In genomic region chr1:151287767-151288500, GRCh38 we compare ENCODE assay signal across 21 cellular contexts. TPM values are rescaled to one million over a fixed set of nuclear protein-coding genes. Genes with fewer than 3 reads are reported as not detected.
DNase-seq lines count a peak whose midpoint lies in the region; ATAC-seq, FAIRE-seq and TF ChIP-seq lines count a peak whose summit lies in the region.
"Had no signal": no experiment of that assay in that cellular context is flagged by ENCODE, and none has a peak within 500 bp of the region (broad histone marks: within the 10 kb centered on the region; RNA-seq: fewer than 3 reads in every experiment).

No MANE protein-coding gene starts in this region.

- H3K36me3 Mint-ChIP-seq in activated B cell treated with CpG ODN at 0.5 μM for 24 hours (ENCODE audit: low read depth) (peaks cover 78% of the 10 kb centered on the region), natural killer cell (no peaks in the 10 kb centered on the region)
- H3K36me3 Mint-ChIP-seq in activated naive CD4-positive, alpha-beta T cell treated with anti-CD3 and anti-CD28 coated beads for 36 hours (ENCODE audit: low read depth), result peaks cover 15% of the 10 kb centered on the region

- H3K27ac ChIP-seq in HepG2 (ENCODE audit: extremely low read length, insufficient read depth, low read length) (no peak overlapping the region), right lobe of liver (no peak overlapping the region)
- H3K27ac ChIP-seq: SJCRH30 had no signal

- POLR2A ChIA-PET in HepG2 (lab: Yijun Ruan, JAX), result no interaction called here
- POLR2A ChIA-PET in activated B cell treated with CpG ODN at 0.5 μM for 24 hours (lab: Charles Lee), result interaction anchor here (1.6 kb wide), 1 partner anchor 10 kb away, joined by 6 read pairs; no protein-coding TSS in a partner anchor

- H3K4me3 Mint-ChIP-seq in activated B cell treated with CpG ODN at 0.5 μM for 24 hours, result no peak overlapping the region
- H3K4me3 Mint-ChIP-seq in natural killer cell, result no peak overlapping the region
- H3K4me3 Mint-ChIP-seq in activated naive CD4-positive, alpha-beta T cell treated with anti-CD3 and anti-CD28 coated beads for 36 hours, result no peak overlapping the region
- H3K4me3 Mint-ChIP-seq: H9 had no signal

- no peak for DNase-seq in HepG2 (ENCODE audit: low spot score)
- DNase-seq in right lobe of liver, result no peak
- DNase-seq in activated B cell treated with CpG ODN at 0.5 μM for 24 hours, result no peak
- DNase-seq in natural killer cell, result no peak
- no peak for DNase-seq in activated CD4-positive, alpha-beta T cell treated with anti-CD3 and anti-CD28 coated beads, Interleukin-2, amount 50 U/mL, for 4 hours
- no peak for DNase-seq in activated naive CD4-positive, alpha-beta T cell treated with anti-CD3 and anti-CD28 coated beads for 36 hours
- DNase-seq: BE2C; Calu3; CD4-positive, alpha-beta memory T cell; DMS53; EL; H9; KBM-7; NCI-H1105 treated with DMSO at 0.1 percent for 48 hours; NCI-H1694 treated with DMSO at 0.1 percent for 48 hours; NCI-H510A; NCI-H82; RPMI8226; SJCRH30 had no signal

- H3K4me1 Mint-ChIP-seq in activated B cell treated with CpG ODN at 0.5 μM for 24 hours, result peaks cover 34% of the 10 kb centered on the region
- H3K4me1 Mint-ChIP-seq in natural killer cell, result peaks cover 60 to 65% of the 10 kb centered on the region in 2 donors
- H3K4me1 Mint-ChIP-seq in activated naive CD4-positive, alpha-beta T cell treated with anti-CD3 and anti-CD28 coated beads for 36 hours (ENCODE audit: low read depth), result peaks cover 34% of the 10 kb centered on the region

- peak overlapping the region; percentile 27 for H3K27ac Mint-ChIP-seq in activated B cell treated with CpG ODN at 0.5 μM for 24 hours
- peak overlapping the region; percentile 83 to 86 for H3K27ac Mint-ChIP-seq in natural killer cell
- H3K27ac Mint-ChIP-seq in activated naive CD4-positive, alpha-beta T cell treated with anti-CD3 and anti-CD28 coated beads for 36 hours, result no peak overlapping the region

- peaks cover 25% of the 10 kb centered on the region for H3K79me2 ChIP-seq in HepG2 (ENCODE audit: insufficient read depth, low read length)

- no peak overlapping the region for H2AFZ ChIP-seq in HepG2 (ENCODE audit: low read length)

- no peak overlapping the region for H3K4me2 ChIP-seq in HepG2 (ENCODE audit: low read depth, low read length)

- no TSS peak for BruUV-seq in HepG2 (replicated peaks; lab: Mats Ljungman, UMichigan)

- 88% methylated on average over 2 of the region's 22 CpGs for WGBS in HepG2 (ENCODE audit: low lambda C conversion rate)
- WGBS in right lobe of liver (ENCODE audit: insufficient coverage, low coverage, low lambda C conversion rate, missing lambda C conversion rate), result 88% methylated on average over 5 of the region's 22 CpGs

- H3K27me3 Mint-ChIP-seq in activated B cell treated with CpG ODN at 0.5 μM for 24 hours, result no peaks in the 10 kb centered on the region
- no peaks in the 10 kb centered on the region for H3K27me3 Mint-ChIP-seq in natural killer cell (ENCODE audit: low read depth in 2 of 2)
- H3K27me3 Mint-ChIP-seq in activated naive CD4-positive, alpha-beta T cell treated with anti-CD3 and anti-CD28 coated beads for 36 hours (ENCODE audit: low read depth), result no peaks in the 10 kb centered on the region
- H3K27me3 Mint-ChIP-seq: CD4-positive, alpha-beta memory T cell had no signal

- TF ChIP-seq POLR2A in HepG2 (IDR thresholded peaks at IDR 0.05; ENCODE audit: insufficient read depth in 1 of 2, low read depth in 2 of 2, low read length in 2 of 2) (no peak; a peak in 1 of 4 replicates), right lobe of liver (IDR thresholded peaks at IDR 0.05) (no peak)

- H3K27me3 ChIP-seq in HepG2 (ENCODE audit: control insufficient read depth in 1 of 2, insufficient read depth in 2 of 2, low read length in 2 of 2) (no peaks in the 10 kb centered on the region; a peak in 1 of 5 replicates), right lobe of liver (no peaks in the 10 kb centered on the region)
- H3K27me3 ChIP-seq: BE2C, SJCRH30 had no signal

- no peaks in the 10 kb centered on the region for H3K9me3 ChIP-seq in HepG2 (ENCODE audit: low read length)
- H3K9me3 ChIP-seq in right lobe of liver, result no peaks in the 10 kb centered on the region
- H3K9me3 ChIP-seq: BE2C, SJCRH30 had no signal

- H3K9ac ChIP-seq in HepG2 (ENCODE audit: insufficient read depth, low read depth, low read length), result no peak overlapping the region

- CTCF ChIA-PET in HepG2 (lab: Yijun Ruan, JAX; ENCODE audit: low intra/inter-chr PET ratio, low total read pairs) (no interaction called here), activated B cell treated with CpG ODN at 0.5 μM for 24 hours (lab: Charles Lee) (no interaction called here)
- CTCF ChIA-PET in activated naive CD4-positive, alpha-beta T cell treated with anti-CD3 and anti-CD28 coated beads for 36 hours (lab: Charles Lee), result no interaction called here

- no peaks in the 10 kb centered on the region for H3K9me3 Mint-ChIP-seq in activated B cell treated with CpG ODN at 0.5 μM for 24 hours
- H3K9me3 Mint-ChIP-seq in natural killer cell, result no peaks in the 10 kb centered on the region
- no peaks in the 10 kb centered on the region for H3K9me3 Mint-ChIP-seq in activated naive CD4-positive, alpha-beta T cell treated with anti-CD3 and anti-CD28 coated beads for 36 hours
- H3K9me3 Mint-ChIP-seq: H9 had no signal

- ATAC-seq in HepG2 (no peak), right lobe of liver (no peak), activated B cell treated with CpG ODN at 0.5 μM for 24 hours (ENCODE audit: low read depth) (no peak), natural killer cell (no peak), HG03097 (IDR thresholded peaks at IDR 0.05; ENCODE audit: low FRiP score, unreplicated experiment) (no peak), HG02642 (IDR thresholded peaks at IDR 0.05; ENCODE audit: poor library complexity, unreplicated experiment) (no peak)

- peaks cover 40 to 70% of the 10 kb centered on the region in 2 experiments for H3K36me3 ChIP-seq in HepG2 (replicated peaks in 1 of 2; ENCODE audit: control insufficient read depth in 1 of 2, insufficient read depth in 2 of 2, low read length in 2 of 2)
- peaks cover 0 to 51% (median 19%) of the 10 kb centered on the region in 4 donors for H3K36me3 ChIP-seq in right lobe of liver

- TF ChIP-seq EP300 in HepG2 (IDR thresholded peaks at IDR 0.05; ENCODE audit: low read depth in 2 of 2, low read length in 2 of 2) (no peak), HepG2 (CRISPR knock-in tag; IDR thresholded peaks at IDR 0.05; ENCODE audit: borderline replicate concordance) (no peak)

- TF ChIP-seq RAD21 in HepG2 (CRISPR knock-in tag; IDR thresholded peaks at IDR 0.05), result no peak

- peaks cover 13% of the 10 kb centered on the region; the same call in 1 of the 2 replicates for H4K20me1 ChIP-seq in HepG2 (ENCODE audit: insufficient read depth, low read length)

- intact Hi-C loops in HepG2 (cut with micrococcal nuclease; ENCODE audit: unreplicated experiment), result no loop called here
- intact Hi-C loops in right lobe of liver (cut with DNase I), result no loop called here
- intact Hi-C loops in activated B cell treated with CpG ODN at 0.5 μM for 24 hours (cut with micrococcal nuclease), result no loop called here
- intact Hi-C loops in natural killer cell (cut with micrococcal nuclease), result no loop called here
- intact Hi-C loops in activated naive CD4-positive, alpha-beta T cell treated with anti-CD3 and anti-CD28 coated beads for 36 hours (cut with micrococcal nuclease), result loop anchor here (10.0 kb wide), 1 partner anchor 327 kb away; the partner anchor contains the start of gene SNX27

- FAIRE-seq in HepG2 (lab: Jason Lieb, UNC), result no peak

- H3K4me3 ChIP-seq in HepG2 (replicated peaks in 1 of 3; ENCODE audit: insufficient read depth in 1 of 3, low read depth in 2 of 3, low read length in 3 of 3) (no peak overlapping the region), right lobe of liver (no peak overlapping the region)
- H3K4me3 ChIP-seq: SJCRH30 had no signal

- no peak for TF ChIP-seq CTCF in HepG2 (CRISPR knock-in tag; IDR thresholded peaks at IDR 0.05)
- no peak for TF ChIP-seq CTCF in right lobe of liver (IDR thresholded peaks at IDR 0.05)
- no peak for TF ChIP-seq CTCF in activated B cell treated with CpG ODN at 0.5 μM for 24 hours (IDR thresholded peaks at IDR 0.05)
- TF ChIP-seq CTCF in natural killer cell (IDR thresholded peaks at IDR 0.05), result no peak

- in situ Hi-C loops in HepG2 (cut with HindIII; ENCODE audit: extremely low pct_ligation_motif_present, low pct_unique_long_range_greater_than_20kb), result no loop called here

- H3K4me1 ChIP-seq in HepG2 (ENCODE audit: insufficient read depth, low read length), result peaks cover 16% of the 10 kb centered on the region
- peaks cover 0 to 7% (median 0%) of the 10 kb centered on the region in 4 donors for H3K4me1 ChIP-seq in right lobe of liver
- H3K4me1 ChIP-seq: BE2C, SJCRH30 had no signal

RNA-seq across cellular contexts. Expression of gene ZNF687, which starts 5.8 kb away (rescaled TPM):
- total RNA-seq in HepG2 (2016; rRNA removed; fragmentation: Illumina TruSeq; extraction: Trizol) (14.1 and 15.0 TPM in 2 replicates), right lobe of liver (10 to 100 TPM in 3 of 6 experiments, 1 to 10 TPM in 3; 7.6 to 14.2 (median 10.1) TPM), activated B cell treated with CpG ODN at 0.5 μM for 24 hours (38.8 and 40.3 TPM in 2 replicates), natural killer cell (10 to 100 TPM; 48.1 to 52.2 (median 48.6) TPM)
- total RNA-seq in HepG2 (2016; cell fraction: cytosol; rRNA removed; fragmentation: Illumina TruSeq; extraction: Trizol; ENCODE audit: low read depth), result 3.3 and 3.9 TPM in 2 replicates
- 13.7 and 14.2 TPM in 2 replicates for total RNA-seq in HepG2 (2016; cell fraction: insoluble cytoplasmic fraction; rRNA removed; fragmentation: Illumina TruSeq; extraction: Trizol)
- 6.1 and 7.4 TPM in 2 replicates for total RNA-seq in HepG2 (2016; cell fraction: membrane; rRNA removed; fragmentation: Illumina TruSeq; extraction: Trizol)
- 15.7 and 20.5 TPM in 2 replicates for total RNA-seq in HepG2 (2016; cell fraction: nucleus; rRNA removed; fragmentation: Illumina TruSeq; extraction: Trizol)
- polyA plus RNA-seq in HepG2 (2011; rRNA removed), result 16.5 and 24.5 TPM in 2 replicates
- 11.9 and 16.7 TPM in 2 replicates for polyA plus RNA-seq in HepG2 (2011; cell fraction: cytosol; rRNA removed)
- 55.2 and 58.3 TPM in 2 replicates for polyA plus RNA-seq in HepG2 (2011; cell fraction: nucleus; rRNA removed)
- 12.2 and 12.3 TPM in 2 replicates for polyA plus RNA-seq in HepG2 (2012)
- 0.57 and 1.1 TPM in 2 replicates for polyA plus RNA-seq in HepG2 (2016; cell fraction: cytosol; fragmentation: Illumina TruSeq; extraction: Trizol; ENCODE audit: low read depth)
- 9.8 and 13.6 TPM in 2 replicates for polyA plus RNA-seq in HepG2 (2016; cell fraction: insoluble cytoplasmic fraction; fragmentation: Illumina TruSeq; extraction: Trizol; ENCODE audit: low read depth)
- 2.3 and 2.5 TPM in 2 replicates for polyA plus RNA-seq in HepG2 (2016; cell fraction: membrane; fragmentation: Illumina TruSeq; extraction: Trizol; ENCODE audit: low read depth)
- polyA plus RNA-seq in HepG2 (2016; cell fraction: nucleus; fragmentation: Illumina TruSeq; extraction: Trizol; ENCODE audit: insufficient read depth, low read depth), result 22.9 and 24.3 TPM in 2 replicates
- 85.3 and 103 TPM in 2 replicates for polyA minus RNA-seq in HepG2 (2011; rRNA and poly(A)+ RNA removed; ENCODE audit: low replicate concordance)
- polyA minus RNA-seq in HepG2 (2011; cell fraction: cytosol; rRNA and poly(A)+ RNA removed), result 20.1 and 23.3 TPM in 2 replicates
- 44.4 and 49.6 TPM in 2 replicates for polyA minus RNA-seq in HepG2 (2011; cell fraction: nucleus; rRNA and poly(A)+ RNA removed)
- total RNA-seq in activated naive CD4-positive, alpha-beta T cell treated with anti-CD3 and anti-CD28 coated beads for 36 hours, result 10 to 100 TPM; 20.9 to 22.0 TPM

RNA-seq across cellular contexts. Expression of gene PSMD4, which starts 33.4 kb away (rescaled TPM):
- total RNA-seq in HepG2 (2016; rRNA removed; fragmentation: Illumina TruSeq; extraction: Trizol), result 243 and 320 TPM in 2 replicates
- 97.9 and 99.1 TPM in 2 replicates for total RNA-seq in HepG2 (2016; cell fraction: cytosol; rRNA removed; fragmentation: Illumina TruSeq; extraction: Trizol; ENCODE audit: low read depth)
- 248 and 329 TPM in 2 replicates for total RNA-seq in HepG2 (2016; cell fraction: insoluble cytoplasmic fraction; rRNA removed; fragmentation: Illumina TruSeq; extraction: Trizol)
- total RNA-seq in HepG2 (2016; cell fraction: membrane; rRNA removed; fragmentation: Illumina TruSeq; extraction: Trizol), result 108 and 110 TPM in 2 replicates
- 101 TPM in 2 replicates for total RNA-seq in HepG2 (2016; cell fraction: nucleus; rRNA removed; fragmentation: Illumina TruSeq; extraction: Trizol)
- 174 and 194 TPM in 2 replicates for polyA plus RNA-seq in HepG2 (2011; rRNA removed)
- 235 and 265 TPM in 2 replicates for polyA plus RNA-seq in HepG2 (2011; cell fraction: cytosol; rRNA removed)
- polyA plus RNA-seq in HepG2 (2011; cell fraction: nucleus; rRNA removed), result 94.5 and 113 TPM in 2 replicates
- polyA plus RNA-seq in HepG2 (2012), result 151 and 156 TPM in 2 replicates
- 64.7 and 68.2 TPM in 2 replicates for polyA plus RNA-seq in HepG2 (2016; cell fraction: cytosol; fragmentation: Illumina TruSeq; extraction: Trizol; ENCODE audit: low read depth)
- 215 and 240 TPM in 2 replicates for polyA plus RNA-seq in HepG2 (2016; cell fraction: insoluble cytoplasmic fraction; fragmentation: Illumina TruSeq; extraction: Trizol; ENCODE audit: low read depth)
- polyA plus RNA-seq in HepG2 (2016; cell fraction: membrane; fragmentation: Illumina TruSeq; extraction: Trizol; ENCODE audit: low read depth), result 61.2 and 68.2 TPM in 2 replicates
- 167 and 175 TPM in 2 replicates for polyA plus RNA-seq in HepG2 (2016; cell fraction: nucleus; fragmentation: Illumina TruSeq; extraction: Trizol; ENCODE audit: insufficient read depth, low read depth)
- 154 and 325 TPM in 2 replicates for polyA minus RNA-seq in HepG2 (2011; rRNA and poly(A)+ RNA removed; ENCODE audit: low replicate concordance)
- 62.2 and 71.6 TPM in 2 replicates for polyA minus RNA-seq in HepG2 (2011; cell fraction: cytosol; rRNA and poly(A)+ RNA removed)
- polyA minus RNA-seq in HepG2 (2011; cell fraction: nucleus; rRNA and poly(A)+ RNA removed), result 41.6 and 53.0 TPM in 2 replicates
- 10 to 100 TPM; 72.2 to 95.6 (median 79.1) TPM for total RNA-seq in right lobe of liver
- 189 and 201 TPM in 2 replicates for total RNA-seq in activated B cell treated with CpG ODN at 0.5 μM for 24 hours
- total RNA-seq in natural killer cell, result 100 to 1,000 TPM in 1 of 3 donors, 10 to 100 TPM in 2; 94.2 to 101 (median 99.3) TPM
- total RNA-seq in activated naive CD4-positive, alpha-beta T cell treated with anti-CD3 and anti-CD28 coated beads for 36 hours, result 100 to 1,000 TPM; 167 to 192 TPM

RNA-seq across cellular contexts. Expression of gene PI4KB, which starts 39.3 kb away (rescaled TPM):
- total RNA-seq in HepG2 (2016; rRNA removed; fragmentation: Illumina TruSeq; extraction: Trizol) (18.6 and 19.5 TPM in 2 replicates), right lobe of liver (10 to 100 TPM; 20.0 to 24.7 (median 22.7) TPM), activated B cell treated with CpG ODN at 0.5 μM for 24 hours (112 and 113 TPM in 2 replicates), natural killer cell (10 to 100 TPM; 68.2 to 99.3 (median 95.0) TPM)
- 7.7 and 8.5 TPM in 2 replicates for total RNA-seq in HepG2 (2016; cell fraction: cytosol; rRNA removed; fragmentation: Illumina TruSeq; extraction: Trizol; ENCODE audit: low read depth)
- total RNA-seq in HepG2 (2016; cell fraction: insoluble cytoplasmic fraction; rRNA removed; fragmentation: Illumina TruSeq; extraction: Trizol), result 18.7 and 20.1 TPM in 2 replicates
- 16.6 and 17.9 TPM in 2 replicates for total RNA-seq in HepG2 (2016; cell fraction: membrane; rRNA removed; fragmentation: Illumina TruSeq; extraction: Trizol)
- 17.8 and 19.5 TPM in 2 replicates for total RNA-seq in HepG2 (2016; cell fraction: nucleus; rRNA removed; fragmentation: Illumina TruSeq; extraction: Trizol)
- 29.3 and 32.6 TPM in 2 replicates for polyA plus RNA-seq in HepG2 (2011; rRNA removed)
- polyA plus RNA-seq in HepG2 (2011; cell fraction: cytosol; rRNA removed), result 25.3 and 25.8 TPM in 2 replicates
- polyA plus RNA-seq in HepG2 (2011; cell fraction: nucleus; rRNA removed), result 36.5 and 43.7 TPM in 2 replicates
- polyA plus RNA-seq in HepG2 (2012), result 12.6 and 16.2 TPM in 2 replicates
- polyA plus RNA-seq in HepG2 (2016; cell fraction: cytosol; fragmentation: Illumina TruSeq; extraction: Trizol; ENCODE audit: low read depth), result 3.9 and 4.4 TPM in 2 replicates
- polyA plus RNA-seq in HepG2 (2016; cell fraction: insoluble cytoplasmic fraction; fragmentation: Illumina TruSeq; extraction: Trizol; ENCODE audit: low read depth), result 19.7 and 20.5 TPM in 2 replicates
- polyA plus RNA-seq in HepG2 (2016; cell fraction: membrane; fragmentation: Illumina TruSeq; extraction: Trizol; ENCODE audit: low read depth), result 11.0 and 12.5 TPM in 2 replicates
- polyA plus RNA-seq in HepG2 (2016; cell fraction: nucleus; fragmentation: Illumina TruSeq; extraction: Trizol; ENCODE audit: insufficient read depth, low read depth), result 31.3 and 33.3 TPM in 2 replicates
- polyA minus RNA-seq in HepG2 (2011; rRNA and poly(A)+ RNA removed; ENCODE audit: low replicate concordance), result 58.3 and 156 TPM in 2 replicates
- 14.8 and 17.7 TPM in 2 replicates for polyA minus RNA-seq in HepG2 (2011; cell fraction: cytosol; rRNA and poly(A)+ RNA removed)
- 29.6 and 32.7 TPM in 2 replicates for polyA minus RNA-seq in HepG2 (2011; cell fraction: nucleus; rRNA and poly(A)+ RNA removed)
- 10 to 100 TPM; 64.1 to 69.2 TPM for total RNA-seq in activated naive CD4-positive, alpha-beta T cell treated with anti-CD3 and anti-CD28 coated beads for 36 hours

RNA-seq across cellular contexts. Expression of gene RFX5, which starts 59.1 kb away (rescaled TPM):
- total RNA-seq in HepG2 (2016; rRNA removed; fragmentation: Illumina TruSeq; extraction: Trizol) (32.0 and 36.2 TPM in 2 replicates), right lobe of liver (10 to 100 TPM in 5 of 6 experiments, 1 to 10 TPM in 1; 9.8 to 23.0 (median 16.8) TPM), activated B cell treated with CpG ODN at 0.5 μM for 24 hours (222 and 262 TPM in 2 replicates), natural killer cell (100 to 1,000 TPM in 2 of 3 donors, 10 to 100 TPM in 1; 72.6 to 111 (median 110) TPM)
- total RNA-seq in HepG2 (2016; cell fraction: cytosol; rRNA removed; fragmentation: Illumina TruSeq; extraction: Trizol; ENCODE audit: low read depth), result 4.1 and 4.4 TPM in 2 replicates
- total RNA-seq in HepG2 (2016; cell fraction: insoluble cytoplasmic fraction; rRNA removed; fragmentation: Illumina TruSeq; extraction: Trizol), result 37.2 and 39.7 TPM in 2 replicates
- 15.6 and 17.0 TPM in 2 replicates for total RNA-seq in HepG2 (2016; cell fraction: membrane; rRNA removed; fragmentation: Illumina TruSeq; extraction: Trizol)
- 44.6 and 44.7 TPM in 2 replicates for total RNA-seq in HepG2 (2016; cell fraction: nucleus; rRNA removed; fragmentation: Illumina TruSeq; extraction: Trizol)
- polyA plus RNA-seq in HepG2 (2011; rRNA removed), result 17.9 and 20.3 TPM in 2 replicates
- polyA plus RNA-seq in HepG2 (2011; cell fraction: cytosol; rRNA removed), result 7.9 and 8.2 TPM in 2 replicates
- 43.2 and 45.6 TPM in 2 replicates for polyA plus RNA-seq in HepG2 (2011; cell fraction: nucleus; rRNA removed)
- 11.7 and 16.5 TPM in 2 replicates for polyA plus RNA-seq in HepG2 (2012)
- polyA plus RNA-seq in HepG2 (2016; cell fraction: cytosol; fragmentation: Illumina TruSeq; extraction: Trizol; ENCODE audit: low read depth), result 2.7 and 2.8 TPM in 2 replicates
- polyA plus RNA-seq in HepG2 (2016; cell fraction: insoluble cytoplasmic fraction; fragmentation: Illumina TruSeq; extraction: Trizol; ENCODE audit: low read depth), result 27.2 and 30.5 TPM in 2 replicates
- 8.9 and 10.1 TPM in 2 replicates for polyA plus RNA-seq in HepG2 (2016; cell fraction: membrane; fragmentation: Illumina TruSeq; extraction: Trizol; ENCODE audit: low read depth)
- 62.2 and 65.3 TPM in 2 replicates for polyA plus RNA-seq in HepG2 (2016; cell fraction: nucleus; fragmentation: Illumina TruSeq; extraction: Trizol; ENCODE audit: insufficient read depth, low read depth)
- 33.0 and 287 TPM in 2 replicates for polyA minus RNA-seq in HepG2 (2011; rRNA and poly(A)+ RNA removed; ENCODE audit: low replicate concordance)
- polyA minus RNA-seq in HepG2 (2011; cell fraction: cytosol; rRNA and poly(A)+ RNA removed), result 7.7 and 9.6 TPM in 2 replicates
- 15.8 and 22.1 TPM in 2 replicates for polyA minus RNA-seq in HepG2 (2011; cell fraction: nucleus; rRNA and poly(A)+ RNA removed)
- total RNA-seq in activated naive CD4-positive, alpha-beta T cell treated with anti-CD3 and anti-CD28 coated beads for 36 hours, result 10 to 100 TPM; 62.3 to 63.4 TPM
